Comparison of ENCODE assay signal across 1 cellular context in the genomic region with DNA sequence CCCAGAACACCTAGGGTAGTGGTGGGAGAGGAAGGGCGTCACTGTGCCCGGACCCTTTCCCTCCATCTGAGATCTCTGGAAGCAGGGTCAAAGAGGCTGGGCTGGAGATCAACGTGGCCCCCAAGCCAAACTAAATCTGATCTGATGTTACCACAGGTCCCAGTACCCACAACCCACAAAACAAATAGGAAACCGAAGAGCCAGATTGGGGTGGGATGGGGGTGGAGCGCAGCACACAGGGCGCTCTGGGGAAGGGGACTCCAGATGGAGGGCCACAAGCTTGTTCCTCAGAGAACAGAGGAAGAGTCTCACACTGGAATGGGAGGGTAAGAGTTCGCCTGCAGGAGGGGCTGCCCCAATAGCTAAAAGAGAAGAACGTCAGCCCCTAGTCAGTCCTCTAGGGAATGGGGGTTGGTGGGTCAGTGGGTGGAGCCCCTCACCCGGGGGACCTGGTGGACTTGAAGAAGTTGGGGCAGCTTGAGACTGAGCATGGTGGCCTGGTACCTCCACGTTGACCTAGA.
TF ChIP-seq lines count a peak whose summit lies in the region.

No MANE protein-coding gene starts in this region.

TF ChIP-seq in SK-N-SH, 30 proteins besides CTCF, POLR2A, EP300 and RAD21 (continued from another document):
- no peak for TF ChIP-seq MXI1 (IDR thresholded peaks at IDR 0.05; ENCODE audit: low read depth, low read length)
- TF ChIP-seq RFX5 (IDR thresholded peaks at IDR 0.05; ENCODE audit: low read length), result no peak
- TF ChIP-seq, protein P1, sequence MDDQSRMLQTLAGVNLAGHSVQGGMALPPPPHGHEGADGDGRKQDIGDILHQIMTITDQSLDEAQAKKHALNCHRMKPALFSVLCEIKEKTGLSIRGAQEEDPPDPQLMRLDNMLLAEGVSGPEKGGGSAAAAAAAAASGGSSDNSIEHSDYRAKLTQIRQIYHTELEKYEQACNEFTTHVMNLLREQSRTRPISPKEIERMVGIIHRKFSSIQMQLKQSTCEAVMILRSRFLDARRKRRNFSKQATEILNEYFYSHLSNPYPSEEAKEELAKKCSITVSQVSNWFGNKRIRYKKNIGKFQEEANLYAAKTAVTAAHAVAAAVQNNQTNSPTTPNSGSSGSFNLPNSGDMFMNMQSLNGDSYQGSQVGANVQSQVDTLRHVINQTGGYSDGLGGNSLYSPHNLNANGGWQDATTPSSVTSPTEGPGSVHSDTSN (IDR thresholded peaks at IDR 0.05), result no peak
- TF ChIP-seq, protein P2, sequence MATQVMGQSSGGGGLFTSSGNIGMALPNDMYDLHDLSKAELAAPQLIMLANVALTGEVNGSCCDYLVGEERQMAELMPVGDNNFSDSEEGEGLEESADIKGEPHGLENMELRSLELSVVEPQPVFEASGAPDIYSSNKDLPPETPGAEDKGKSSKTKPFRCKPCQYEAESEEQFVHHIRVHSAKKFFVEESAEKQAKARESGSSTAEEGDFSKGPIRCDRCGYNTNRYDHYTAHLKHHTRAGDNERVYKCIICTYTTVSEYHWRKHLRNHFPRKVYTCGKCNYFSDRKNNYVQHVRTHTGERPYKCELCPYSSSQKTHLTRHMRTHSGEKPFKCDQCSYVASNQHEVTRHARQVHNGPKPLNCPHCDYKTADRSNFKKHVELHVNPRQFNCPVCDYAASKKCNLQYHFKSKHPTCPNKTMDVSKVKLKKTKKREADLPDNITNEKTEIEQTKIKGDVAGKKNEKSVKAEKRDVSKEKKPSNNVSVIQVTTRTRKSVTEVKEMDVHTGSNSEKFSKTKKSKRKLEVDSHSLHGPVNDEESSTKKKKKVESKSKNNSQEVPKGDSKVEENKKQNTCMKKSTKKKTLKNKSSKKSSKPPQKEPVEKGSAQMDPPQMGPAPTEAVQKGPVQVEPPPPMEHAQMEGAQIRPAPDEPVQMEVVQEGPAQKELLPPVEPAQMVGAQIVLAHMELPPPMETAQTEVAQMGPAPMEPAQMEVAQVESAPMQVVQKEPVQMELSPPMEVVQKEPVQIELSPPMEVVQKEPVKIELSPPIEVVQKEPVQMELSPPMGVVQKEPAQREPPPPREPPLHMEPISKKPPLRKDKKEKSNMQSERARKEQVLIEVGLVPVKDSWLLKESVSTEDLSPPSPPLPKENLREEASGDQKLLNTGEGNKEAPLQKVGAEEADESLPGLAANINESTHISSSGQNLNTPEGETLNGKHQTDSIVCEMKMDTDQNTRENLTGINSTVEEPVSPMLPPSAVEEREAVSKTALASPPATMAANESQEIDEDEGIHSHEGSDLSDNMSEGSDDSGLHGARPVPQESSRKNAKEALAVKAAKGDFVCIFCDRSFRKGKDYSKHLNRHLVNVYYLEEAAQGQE (IDR thresholded peaks at IDR 0.05; ENCODE audit: low read depth, low read length), result no peak
- TF ChIP-seq, protein P3, sequence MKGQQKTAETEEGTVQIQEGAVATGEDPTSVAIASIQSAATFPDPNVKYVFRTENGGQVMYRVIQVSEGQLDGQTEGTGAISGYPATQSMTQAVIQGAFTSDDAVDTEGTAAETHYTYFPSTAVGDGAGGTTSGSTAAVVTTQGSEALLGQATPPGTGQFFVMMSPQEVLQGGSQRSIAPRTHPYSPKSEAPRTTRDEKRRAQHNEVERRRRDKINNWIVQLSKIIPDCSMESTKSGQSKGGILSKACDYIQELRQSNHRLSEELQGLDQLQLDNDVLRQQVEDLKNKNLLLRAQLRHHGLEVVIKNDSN (IDR thresholded peaks at IDR 0.05; ENCODE audit: borderline replicate concordance, low read depth), result no peak
- TF ChIP-seq SIN3A (IDR thresholded peaks at IDR 0.05; ENCODE audit: borderline replicate concordance, low read depth, low read length), result no peak
- TF ChIP-seq MEF2A (IDR thresholded peaks at IDR 0.05; ENCODE audit: borderline replicate concordance, low read depth), result no peak
